In genomic region chr19:47608074-47608907, GRCh38 we compare ENCODE assay signal across 1 cellular context.
TF ChIP-seq lines count a peak whose summit lies in the region.

No MANE protein-coding gene starts in this region.

TF ChIP-seq in GM12878, 131 proteins besides CTCF, POLR2A, EP300 and RAD21 (continues in another document):
- TF ChIP-seq, protein P1, sequence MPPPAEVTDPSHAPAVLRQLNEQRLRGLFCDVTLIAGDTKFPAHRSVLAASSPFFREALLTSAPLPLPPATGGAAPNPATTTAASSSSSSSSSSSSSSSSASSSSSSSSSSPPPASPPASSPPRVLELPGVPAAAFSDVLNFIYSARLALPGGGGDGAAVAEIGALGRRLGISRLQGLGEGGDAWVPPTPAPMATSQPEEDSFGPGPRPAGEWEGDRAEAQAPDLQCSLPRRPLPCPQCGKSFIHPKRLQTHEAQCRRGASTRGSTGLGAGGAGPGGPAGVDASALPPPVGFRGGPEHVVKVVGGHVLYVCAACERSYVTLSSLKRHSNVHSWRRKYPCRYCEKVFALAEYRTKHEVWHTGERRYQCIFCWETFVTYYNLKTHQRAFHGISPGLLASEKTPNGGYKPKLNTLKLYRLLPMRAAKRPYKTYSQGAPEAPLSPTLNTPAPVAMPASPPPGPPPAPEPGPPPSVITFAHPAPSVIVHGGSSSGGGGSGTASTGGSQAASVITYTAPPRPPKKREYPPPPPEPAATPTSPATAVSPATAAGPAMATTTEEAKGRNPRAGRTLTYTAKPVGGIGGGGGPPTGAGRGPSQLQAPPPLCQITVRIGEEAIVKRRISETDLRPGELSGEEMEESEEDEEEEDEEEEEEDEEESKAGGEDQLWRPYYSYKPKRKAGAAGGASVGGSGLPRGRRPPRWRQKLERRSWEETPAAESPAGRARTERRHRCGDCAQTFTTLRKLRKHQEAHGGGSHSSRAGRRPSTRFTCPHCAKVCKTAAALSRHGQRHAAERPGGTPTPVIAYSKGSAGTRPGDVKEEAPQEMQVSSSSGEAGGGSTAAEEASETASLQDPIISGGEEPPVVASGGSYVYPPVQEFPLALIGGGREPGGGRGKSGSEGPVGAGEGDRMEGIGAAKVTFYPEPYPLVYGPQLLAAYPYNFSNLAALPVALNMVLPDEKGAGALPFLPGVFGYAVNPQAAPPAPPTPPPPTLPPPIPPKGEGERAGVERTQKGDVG (CRISPR knock-in tag; IDR thresholded peaks at IDR 0.05) = no peak
- TF ChIP-seq ZBTB33 (IDR thresholded peaks at IDR 0.05) (no peak), RFX5 (IDR thresholded peaks at IDR 0.05; ENCODE audit: low read depth, low read length) (no peak), TCF12 (IDR thresholded peaks at IDR 0.05; ENCODE audit: low read depth, low read length) (0 out of 2 replicates have a peak, but pooled peaks have one; percentile 5), FOS (IDR thresholded peaks at IDR 0.05; ENCODE audit: borderline replicate concordance, extremely low read depth, insufficient read length) (peak; percentile 28), ZBED1 (IDR thresholded peaks at IDR 0.05; ENCODE audit: borderline replicate concordance) (no peak), MAX (IDR thresholded peaks at IDR 0.05; ENCODE audit: low read depth, low read length) (no peak), MYB (IDR thresholded peaks at IDR 0.05; ENCODE audit: borderline replicate concordance, low read depth, low read length) (0 out of 2 replicates have a peak, but pooled peaks have one; percentile 10), RBBP5 (conservative IDR thresholded peaks at IDR 0.05) (no peak), EGR1 (IDR thresholded peaks at IDR 0.05; ENCODE audit: borderline replicate concordance in 1 of 2, low read depth in 2 of 2, low read length in 2 of 2) (peak in 1 of 2 experiments; percentile 80; a peak in 2 of 3 replicates), NFYA (IDR thresholded peaks at IDR 0.05; ENCODE audit: borderline replicate concordance, low read depth, low read length) (no peak), BMI1 (IDR thresholded peaks at IDR 0.05; ENCODE audit: borderline replicate concordance) (no peak), CBX5 (IDR thresholded peaks at IDR 0.05; ENCODE audit: low read depth) (no peak), ZNF384 (IDR thresholded peaks at IDR 0.05; ENCODE audit: borderline replicate concordance, low read depth, low read length) (peak; percentile 87), STAT1 (conservative IDR thresholded peaks at IDR 0.05) (no peak), HCFC1 (IDR thresholded peaks at IDR 0.05; ENCODE audit: low read length) (no peak), TARDBP (IDR thresholded peaks at IDR 0.05; ENCODE audit: borderline replicate concordance) (no peak), SMARCA5 (IDR thresholded peaks at IDR 0.05) (peak; percentile 22; the same call in 1 of the 2 replicates), MEF2B (IDR thresholded peaks at IDR 0.05; ENCODE audit: partially characterized antibody, poor library complexity, severe bottlenecking) (no peak), KLF5 (IDR thresholded peaks at IDR 0.05; ENCODE audit: partially characterized antibody) (peak; percentile 41), SUPT20H (IDR thresholded peaks at IDR 0.05; ENCODE audit: borderline replicate concordance, control insufficient read depth, low read depth, low read length) (no peak), JUNB (IDR thresholded peaks at IDR 0.05) (no peak), ZNF207 (IDR thresholded peaks at IDR 0.05; ENCODE audit: borderline replicate concordance) (0 out of 2 replicates have a peak, but pooled peaks have one; percentile 36), PAX8 (IDR thresholded peaks at IDR 0.05) (no peak), SIX5 (IDR thresholded peaks at IDR 0.05; ENCODE audit: low read depth, low read length, severe bottlenecking) (no peak), NR2F1 (conservative IDR thresholded peaks at IDR 0.05) (0 out of 2 replicates have a peak, but pooled peaks have one; percentile 30), JUND (IDR thresholded peaks at IDR 0.05; ENCODE audit: low read depth, low read length) (no peak), PML (IDR thresholded peaks at IDR 0.05; ENCODE audit: low read length) (peak; percentile 62; the same call in 1 of the 2 replicates), WRNIP1 (IDR thresholded peaks at IDR 0.05; ENCODE audit: borderline replicate concordance, low read depth, low read length) (no peak), HDAC6 (IDR thresholded peaks at IDR 0.05; ENCODE audit: unreplicated experiment) (no peak), BRCA1 (IDR thresholded peaks at IDR 0.05; ENCODE audit: low read depth, low read length) (no peak), SREBF2 (IDR thresholded peaks at IDR 0.05; ENCODE audit: low read length) (no peak), FOXM1 (IDR thresholded peaks at IDR 0.05; ENCODE audit: low read depth, low read length) (no peak), CHD2 (IDR thresholded peaks at IDR 0.05; ENCODE audit: borderline replicate concordance, low read depth, low read length) (peak; percentile 70)
- TF ChIP-seq, protein P2, sequence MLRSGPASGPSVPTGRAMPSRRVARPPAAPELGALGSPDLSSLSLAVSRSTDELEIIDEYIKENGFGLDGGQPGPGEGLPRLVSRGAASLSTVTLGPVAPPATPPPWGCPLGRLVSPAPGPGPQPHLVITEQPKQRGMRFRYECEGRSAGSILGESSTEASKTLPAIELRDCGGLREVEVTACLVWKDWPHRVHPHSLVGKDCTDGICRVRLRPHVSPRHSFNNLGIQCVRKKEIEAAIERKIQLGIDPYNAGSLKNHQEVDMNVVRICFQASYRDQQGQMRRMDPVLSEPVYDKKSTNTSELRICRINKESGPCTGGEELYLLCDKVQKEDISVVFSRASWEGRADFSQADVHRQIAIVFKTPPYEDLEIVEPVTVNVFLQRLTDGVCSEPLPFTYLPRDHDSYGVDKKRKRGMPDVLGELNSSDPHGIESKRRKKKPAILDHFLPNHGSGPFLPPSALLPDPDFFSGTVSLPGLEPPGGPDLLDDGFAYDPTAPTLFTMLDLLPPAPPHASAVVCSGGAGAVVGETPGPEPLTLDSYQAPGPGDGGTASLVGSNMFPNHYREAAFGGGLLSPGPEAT (IDR thresholded peaks at IDR 0.05; ENCODE audit: low read depth) = no peak
- TF ChIP-seq, protein P3, sequence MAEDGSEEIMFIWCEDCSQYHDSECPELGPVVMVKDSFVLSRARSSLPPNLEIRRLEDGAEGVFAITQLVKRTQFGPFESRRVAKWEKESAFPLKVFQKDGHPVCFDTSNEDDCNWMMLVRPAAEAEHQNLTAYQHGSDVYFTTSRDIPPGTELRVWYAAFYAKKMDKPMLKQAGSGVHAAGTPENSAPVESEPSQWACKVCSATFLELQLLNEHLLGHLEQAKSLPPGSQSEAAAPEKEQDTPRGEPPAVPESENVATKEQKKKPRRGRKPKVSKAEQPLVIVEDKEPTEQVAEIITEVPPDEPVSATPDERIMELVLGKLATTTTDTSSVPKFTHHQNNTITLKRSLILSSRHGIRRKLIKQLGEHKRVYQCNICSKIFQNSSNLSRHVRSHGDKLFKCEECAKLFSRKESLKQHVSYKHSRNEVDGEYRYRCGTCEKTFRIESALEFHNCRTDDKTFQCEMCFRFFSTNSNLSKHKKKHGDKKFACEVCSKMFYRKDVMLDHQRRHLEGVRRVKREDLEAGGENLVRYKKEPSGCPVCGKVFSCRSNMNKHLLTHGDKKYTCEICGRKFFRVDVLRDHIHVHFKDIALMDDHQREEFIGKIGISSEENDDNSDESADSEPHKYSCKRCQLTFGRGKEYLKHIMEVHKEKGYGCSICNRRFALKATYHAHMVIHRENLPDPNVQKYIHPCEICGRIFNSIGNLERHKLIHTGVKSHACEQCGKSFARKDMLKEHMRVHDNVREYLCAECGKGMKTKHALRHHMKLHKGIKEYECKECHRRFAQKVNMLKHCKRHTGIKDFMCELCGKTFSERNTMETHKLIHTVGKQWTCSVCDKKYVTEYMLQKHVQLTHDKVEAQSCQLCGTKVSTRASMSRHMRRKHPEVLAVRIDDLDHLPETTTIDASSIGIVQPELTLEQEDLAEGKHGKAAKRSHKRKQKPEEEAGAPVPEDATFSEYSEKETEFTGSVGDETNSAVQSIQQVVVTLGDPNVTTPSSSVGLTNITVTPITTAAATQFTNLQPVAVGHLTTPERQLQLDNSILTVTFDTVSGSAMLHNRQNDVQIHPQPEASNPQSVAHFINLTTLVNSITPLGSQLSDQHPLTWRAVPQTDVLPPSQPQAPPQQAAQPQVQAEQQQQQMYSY (CRISPR knock-in tag; IDR thresholded peaks at IDR 0.05) = no peak
- TF ChIP-seq, protein P4, sequence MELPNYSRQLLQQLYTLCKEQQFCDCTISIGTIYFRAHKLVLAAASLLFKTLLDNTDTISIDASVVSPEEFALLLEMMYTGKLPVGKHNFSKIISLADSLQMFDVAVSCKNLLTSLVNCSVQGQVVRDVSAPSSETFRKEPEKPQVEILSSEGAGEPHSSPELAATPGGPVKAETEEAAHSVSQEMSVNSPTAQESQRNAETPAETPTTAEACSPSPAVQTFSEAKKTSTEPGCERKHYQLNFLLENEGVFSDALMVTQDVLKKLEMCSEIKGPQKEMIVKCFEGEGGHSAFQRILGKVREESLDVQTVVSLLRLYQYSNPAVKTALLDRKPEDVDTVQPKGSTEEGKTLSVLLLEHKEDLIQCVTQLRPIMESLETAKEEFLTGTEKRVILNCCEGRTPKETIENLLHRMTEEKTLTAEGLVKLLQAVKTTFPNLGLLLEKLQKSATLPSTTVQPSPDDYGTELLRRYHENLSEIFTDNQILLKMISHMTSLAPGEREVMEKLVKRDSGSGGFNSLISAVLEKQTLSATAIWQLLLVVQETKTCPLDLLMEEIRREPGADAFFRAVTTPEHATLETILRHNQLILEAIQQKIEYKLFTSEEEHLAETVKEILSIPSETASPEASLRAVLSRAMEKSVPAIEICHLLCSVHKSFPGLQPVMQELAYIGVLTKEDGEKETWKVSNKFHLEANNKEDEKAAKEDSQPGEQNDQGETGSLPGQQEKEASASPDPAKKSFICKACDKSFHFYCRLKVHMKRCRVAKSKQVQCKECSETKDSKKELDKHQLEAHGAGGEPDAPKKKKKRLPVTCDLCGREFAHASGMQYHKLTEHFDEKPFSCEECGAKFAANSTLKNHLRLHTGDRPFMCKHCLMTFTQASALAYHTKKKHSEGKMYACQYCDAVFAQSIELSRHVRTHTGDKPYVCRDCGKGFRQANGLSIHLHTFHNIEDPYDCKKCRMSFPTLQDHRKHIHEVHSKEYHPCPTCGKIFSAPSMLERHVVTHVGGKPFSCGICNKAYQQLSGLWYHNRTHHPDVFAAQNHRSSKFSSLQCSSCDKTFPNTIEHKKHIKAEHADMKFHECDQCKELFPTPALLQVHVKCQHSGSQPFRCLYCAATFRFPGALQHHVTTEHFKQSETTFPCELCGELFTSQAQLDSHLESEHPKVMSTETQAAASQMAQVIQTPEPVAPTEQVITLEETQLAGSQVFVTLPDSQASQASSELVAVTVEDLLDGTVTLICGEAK (IDR thresholded peaks at IDR 0.05; ENCODE audit: borderline replicate concordance) = no peak
- TF ChIP-seq, protein P5, sequence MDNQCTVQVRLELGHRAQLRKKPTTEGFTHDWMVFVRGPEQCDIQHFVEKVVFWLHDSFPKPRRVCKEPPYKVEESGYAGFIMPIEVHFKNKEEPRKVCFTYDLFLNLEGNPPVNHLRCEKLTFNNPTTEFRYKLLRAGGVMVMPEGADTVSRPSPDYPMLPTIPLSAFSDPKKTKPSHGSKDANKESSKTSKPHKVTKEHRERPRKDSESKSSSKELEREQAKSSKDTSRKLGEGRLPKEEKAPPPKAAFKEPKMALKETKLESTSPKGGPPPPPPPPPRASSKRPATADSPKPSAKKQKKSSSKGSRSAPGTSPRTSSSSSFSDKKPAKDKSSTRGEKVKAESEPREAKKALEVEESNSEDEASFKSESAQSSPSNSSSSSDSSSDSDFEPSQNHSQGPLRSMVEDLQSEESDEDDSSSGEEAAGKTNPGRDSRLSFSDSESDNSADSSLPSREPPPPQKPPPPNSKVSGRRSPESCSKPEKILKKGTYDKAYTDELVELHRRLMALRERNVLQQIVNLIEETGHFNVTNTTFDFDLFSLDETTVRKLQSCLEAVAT (IDR thresholded peaks at IDR 0.05) = no peak
- TF ChIP-seq, protein P6, sequence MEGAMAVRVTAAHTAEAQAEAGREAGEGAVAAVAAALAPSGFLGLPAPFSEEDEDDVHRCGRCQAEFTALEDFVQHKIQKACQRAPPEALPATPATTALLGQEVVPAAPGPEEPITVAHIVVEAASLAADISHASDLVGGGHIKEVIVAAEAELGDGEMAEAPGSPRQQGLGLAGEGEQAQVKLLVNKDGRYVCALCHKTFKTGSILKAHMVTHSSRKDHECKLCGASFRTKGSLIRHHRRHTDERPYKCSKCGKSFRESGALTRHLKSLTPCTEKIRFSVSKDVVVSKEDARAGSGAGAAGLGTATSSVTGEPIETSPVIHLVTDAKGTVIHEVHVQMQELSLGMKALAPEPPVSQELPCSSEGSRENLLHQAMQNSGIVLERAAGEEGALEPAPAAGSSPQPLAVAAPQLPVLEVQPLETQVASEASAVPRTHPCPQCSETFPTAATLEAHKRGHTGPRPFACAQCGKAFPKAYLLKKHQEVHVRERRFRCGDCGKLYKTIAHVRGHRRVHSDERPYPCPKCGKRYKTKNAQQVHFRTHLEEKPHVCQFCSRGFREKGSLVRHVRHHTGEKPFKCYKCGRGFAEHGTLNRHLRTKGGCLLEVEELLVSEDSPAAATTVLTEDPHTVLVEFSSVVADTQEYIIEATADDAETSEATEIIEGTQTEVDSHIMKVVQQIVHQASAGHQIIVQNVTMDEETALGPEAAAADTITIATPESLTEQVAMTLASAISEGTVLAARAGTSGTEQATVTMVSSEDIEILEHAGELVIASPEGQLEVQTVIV (IDR thresholded peaks at IDR 0.05; ENCODE audit: borderline replicate concordance, partially characterized antibody) = no peak
- TF ChIP-seq, protein P7, sequence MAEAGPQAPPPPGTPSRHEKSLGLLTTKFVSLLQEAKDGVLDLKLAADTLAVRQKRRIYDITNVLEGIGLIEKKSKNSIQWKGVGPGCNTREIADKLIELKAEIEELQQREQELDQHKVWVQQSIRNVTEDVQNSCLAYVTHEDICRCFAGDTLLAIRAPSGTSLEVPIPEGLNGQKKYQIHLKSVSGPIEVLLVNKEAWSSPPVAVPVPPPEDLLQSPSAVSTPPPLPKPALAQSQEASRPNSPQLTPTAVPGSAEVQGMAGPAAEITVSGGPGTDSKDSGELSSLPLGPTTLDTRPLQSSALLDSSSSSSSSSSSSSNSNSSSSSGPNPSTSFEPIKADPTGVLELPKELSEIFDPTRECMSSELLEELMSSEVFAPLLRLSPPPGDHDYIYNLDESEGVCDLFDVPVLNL (IDR thresholded peaks at IDR 0.05; ENCODE audit: low read depth, low read length) = no peak
